ENCODE assay signal across 1 cellular context in genomic region chr12:124567035-124567672, GRCh38.
TF ChIP-seq lines count a peak whose summit lies in the region.

Gene NCOR2 (minus strand): TSS chr12:124567612. CDS start chr12:124495251, 72,361 bp downstream.

TF ChIP-seq in IMR-90, 13 proteins besides CTCF, POLR2A, EP300 and RAD21 (continued from another document):
- TF ChIP-seq ELK1 (IDR thresholded peaks at IDR 0.05; ENCODE audit: borderline replicate concordance, low read depth, low read length) (no peak), MXI1 (IDR thresholded peaks at IDR 0.05; ENCODE audit: borderline replicate concordance, low read depth, low read length) (no peak), BHLHE40 (IDR thresholded peaks at IDR 0.05; ENCODE audit: low read depth, low read length) (no peak), RCOR1 (IDR thresholded peaks at IDR 0.05; ENCODE audit: insufficient replicate concordance, low read length) (no peak), FOS (IDR thresholded peaks at IDR 0.05; ENCODE audit: low read depth, low read length) (no peak)
- TF ChIP-seq, protein P1, sequence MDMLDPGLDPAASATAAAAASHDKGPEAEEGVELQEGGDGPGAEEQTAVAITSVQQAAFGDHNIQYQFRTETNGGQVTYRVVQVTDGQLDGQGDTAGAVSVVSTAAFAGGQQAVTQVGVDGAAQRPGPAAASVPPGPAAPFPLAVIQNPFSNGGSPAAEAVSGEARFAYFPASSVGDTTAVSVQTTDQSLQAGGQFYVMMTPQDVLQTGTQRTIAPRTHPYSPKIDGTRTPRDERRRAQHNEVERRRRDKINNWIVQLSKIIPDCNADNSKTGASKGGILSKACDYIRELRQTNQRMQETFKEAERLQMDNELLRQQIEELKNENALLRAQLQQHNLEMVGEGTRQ (IDR thresholded peaks at IDR 0.05; ENCODE audit: low read depth, low read length): no peak
